In genomic region chr20:45972500-45973183, GRCh38 we compare ENCODE assay signal across 1 cellular context.
TF ChIP-seq lines count a peak whose summit lies in the region.

No MANE protein-coding gene starts in this region.

TF ChIP-seq in K562, 482 proteins besides CTCF, POLR2A, EP300 and RAD21 (continued from another document and continues in another):
- no peak for TF ChIP-seq CBFA2T3 (IDR thresholded peaks at IDR 0.05)
- no peak for TF ChIP-seq FOXP1 (CRISPR knock-in tag; IDR thresholded peaks at IDR 0.05)
- TF ChIP-seq ZNF184 (CRISPR knock-in tag; IDR thresholded peaks at IDR 0.05): no peak
- TF ChIP-seq GTF2E2 (tag; IDR thresholded peaks at IDR 0.05): peak; percentile 91; the same call in 1 of the 2 replicates
- peak; percentile 22; the same call in 1 of the 2 replicates for TF ChIP-seq TRIM28 (IDR thresholded peaks at IDR 0.05)
- TF ChIP-seq POLR3G (IDR thresholded peaks at IDR 0.05; ENCODE audit: extremely low read depth, insufficient read length, insufficient replicate concordance): no peak
- TF ChIP-seq COPS2 (conservative IDR thresholded peaks at IDR 0.05): no peak
- TF ChIP-seq PRPF4 (IDR thresholded peaks at IDR 0.05; ENCODE audit: insufficient read depth, low read depth, low read length, poor library complexity, severe bottlenecking): no peak
- no peak for TF ChIP-seq PTTG1 (tag; IDR thresholded peaks at IDR 0.05; ENCODE audit: low read depth)
- TF ChIP-seq MTA3 (IDR thresholded peaks at IDR 0.05; ENCODE audit: borderline replicate concordance): no peak
- no peak for TF ChIP-seq ZNF696 (CRISPR knock-in tag; conservative IDR thresholded peaks at IDR 0.05)
- peak; percentile 63; the same call in 1 of the 2 replicates for TF ChIP-seq PHF8 (IDR thresholded peaks at IDR 0.05; ENCODE audit: borderline replicate concordance, low read length)
- no peak for TF ChIP-seq CEBPZ (IDR thresholded peaks at IDR 0.05; ENCODE audit: borderline replicate concordance, low read depth, low read length)
- no peak for TF ChIP-seq RBM15 (IDR thresholded peaks at IDR 0.05; ENCODE audit: insufficient read depth, low read length)
- no peak for TF ChIP-seq SAFB2 (IDR thresholded peaks at IDR 0.05; ENCODE audit: borderline replicate concordance, low read depth, low read length, severe bottlenecking)
- TF ChIP-seq UBTF (IDR thresholded peaks at IDR 0.05; ENCODE audit: borderline replicate concordance in 1 of 2, low read depth in 2 of 2, low read length in 2 of 2): 0 out of 4 replicates have a peak, but pooled peaks of 1 of the 2 experiments have one; percentile 28
- no peak for TF ChIP-seq HOXB6 (CRISPR knock-in tag; IDR thresholded peaks at IDR 0.05; ENCODE audit: borderline replicate concordance)
- TF ChIP-seq, protein P1, sequence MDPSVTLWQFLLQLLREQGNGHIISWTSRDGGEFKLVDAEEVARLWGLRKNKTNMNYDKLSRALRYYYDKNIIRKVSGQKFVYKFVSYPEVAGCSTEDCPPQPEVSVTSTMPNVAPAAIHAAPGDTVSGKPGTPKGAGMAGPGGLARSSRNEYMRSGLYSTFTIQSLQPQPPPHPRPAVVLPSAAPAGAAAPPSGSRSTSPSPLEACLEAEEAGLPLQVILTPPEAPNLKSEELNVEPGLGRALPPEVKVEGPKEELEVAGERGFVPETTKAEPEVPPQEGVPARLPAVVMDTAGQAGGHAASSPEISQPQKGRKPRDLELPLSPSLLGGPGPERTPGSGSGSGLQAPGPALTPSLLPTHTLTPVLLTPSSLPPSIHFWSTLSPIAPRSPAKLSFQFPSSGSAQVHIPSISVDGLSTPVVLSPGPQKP (CRISPR knock-in tag; IDR thresholded peaks at IDR 0.05): no peak
- TF ChIP-seq CREB1 (IDR thresholded peaks at IDR 0.05): no peak
- no peak for TF ChIP-seq CREB1 (CRISPR knock-in tag; IDR thresholded peaks at IDR 0.05)
- no peak for TF ChIP-seq SRSF3 (IDR thresholded peaks at IDR 0.05; ENCODE audit: insufficient read depth, low read length)
- no peak for TF ChIP-seq HDAC3 (IDR thresholded peaks at IDR 0.05; ENCODE audit: borderline replicate concordance, partially characterized antibody)
- TF ChIP-seq RBM14 (IDR thresholded peaks at IDR 0.05; ENCODE audit: borderline replicate concordance, insufficient read depth, low read depth, low read length): no peak
- TF ChIP-seq ZNF253 (CRISPR knock-in tag; conservative IDR thresholded peaks at IDR 0.05): no peak
- TF ChIP-seq TCF7 (IDR thresholded peaks at IDR 0.05; ENCODE audit: borderline replicate concordance): no peak
- no peak for TF ChIP-seq MYC (IDR thresholded peaks at IDR 0.05; ENCODE audit: low read depth, low read length)
- TF ChIP-seq MYC (CRISPR knock-in tag; IDR thresholded peaks at IDR 0.05; ENCODE audit: borderline replicate concordance, low read depth): no peak
- TF ChIP-seq, protein P2, sequence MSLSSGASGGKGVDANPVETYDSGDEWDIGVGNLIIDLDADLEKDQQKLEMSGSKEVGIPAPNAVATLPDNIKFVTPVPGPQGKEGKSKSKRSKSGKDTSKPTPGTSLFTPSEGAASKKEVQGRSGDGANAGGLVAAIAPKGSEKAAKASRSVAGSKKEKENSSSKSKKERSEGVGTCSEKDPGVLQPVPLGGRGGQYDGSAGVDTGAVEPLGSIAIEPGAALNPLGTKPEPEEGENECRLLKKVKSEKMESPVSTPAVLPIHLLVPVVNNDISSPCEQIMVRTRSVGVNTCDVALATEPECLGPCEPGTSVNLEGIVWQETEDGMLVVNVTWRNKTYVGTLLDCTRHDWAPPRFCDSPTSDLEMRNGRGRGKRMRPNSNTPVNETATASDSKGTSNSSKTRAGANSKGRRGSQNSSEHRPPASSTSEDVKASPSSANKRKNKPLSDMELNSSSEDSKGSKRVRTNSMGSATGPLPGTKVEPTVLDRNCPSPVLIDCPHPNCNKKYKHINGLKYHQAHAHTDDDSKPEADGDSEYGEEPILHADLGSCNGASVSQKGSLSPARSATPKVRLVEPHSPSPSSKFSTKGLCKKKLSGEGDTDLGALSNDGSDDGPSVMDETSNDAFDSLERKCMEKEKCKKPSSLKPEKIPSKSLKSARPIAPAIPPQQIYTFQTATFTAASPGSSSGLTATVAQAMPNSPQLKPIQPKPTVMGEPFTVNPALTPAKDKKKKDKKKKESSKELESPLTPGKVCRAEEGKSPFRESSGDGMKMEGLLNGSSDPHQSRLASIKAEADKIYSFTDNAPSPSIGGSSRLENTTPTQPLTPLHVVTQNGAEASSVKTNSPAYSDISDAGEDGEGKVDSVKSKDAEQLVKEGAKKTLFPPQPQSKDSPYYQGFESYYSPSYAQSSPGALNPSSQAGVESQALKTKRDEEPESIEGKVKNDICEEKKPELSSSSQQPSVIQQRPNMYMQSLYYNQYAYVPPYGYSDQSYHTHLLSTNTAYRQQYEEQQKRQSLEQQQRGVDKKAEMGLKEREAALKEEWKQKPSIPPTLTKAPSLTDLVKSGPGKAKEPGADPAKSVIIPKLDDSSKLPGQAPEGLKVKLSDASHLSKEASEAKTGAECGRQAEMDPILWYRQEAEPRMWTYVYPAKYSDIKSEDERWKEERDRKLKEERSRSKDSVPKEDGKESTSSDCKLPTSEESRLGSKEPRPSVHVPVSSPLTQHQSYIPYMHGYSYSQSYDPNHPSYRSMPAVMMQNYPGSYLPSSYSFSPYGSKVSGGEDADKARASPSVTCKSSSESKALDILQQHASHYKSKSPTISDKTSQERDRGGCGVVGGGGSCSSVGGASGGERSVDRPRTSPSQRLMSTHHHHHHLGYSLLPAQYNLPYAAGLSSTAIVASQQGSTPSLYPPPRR (CRISPR knock-in tag; IDR thresholded peaks at IDR 0.05; ENCODE audit: borderline replicate concordance): no peak
- TF ChIP-seq, protein P3, sequence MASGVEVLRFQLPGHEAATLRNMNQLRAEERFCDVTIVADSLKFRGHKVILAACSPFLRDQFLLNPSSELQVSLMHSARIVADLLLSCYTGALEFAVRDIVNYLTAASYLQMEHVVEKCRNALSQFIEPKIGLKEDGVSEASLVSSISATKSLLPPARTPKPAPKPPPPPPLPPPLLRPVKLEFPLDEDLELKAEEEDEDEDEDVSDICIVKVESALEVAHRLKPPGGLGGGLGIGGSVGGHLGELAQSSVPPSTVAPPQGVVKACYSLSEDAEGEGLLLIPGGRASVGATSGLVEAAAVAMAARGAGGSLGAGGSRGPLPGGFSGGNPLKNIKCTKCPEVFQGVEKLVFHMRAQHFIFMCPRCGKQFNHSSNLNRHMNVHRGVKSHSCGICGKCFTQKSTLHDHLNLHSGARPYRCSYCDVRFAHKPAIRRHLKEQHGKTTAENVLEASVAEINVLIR (CRISPR knock-in tag; IDR thresholded peaks at IDR 0.05): no peak
- TF ChIP-seq ZNF707 (CRISPR knock-in tag; conservative IDR thresholded peaks at IDR 0.05): no peak
- TF ChIP-seq NONO (IDR thresholded peaks at IDR 0.05; ENCODE audit: low read depth in 2 of 2, low read length in 1 of 2): no peak; a peak in 1 of 4 replicates
- TF ChIP-seq ZNF785 (CRISPR knock-in tag; IDR thresholded peaks at IDR 0.05): no peak
- peak; percentile 75 for TF ChIP-seq TBP (optimal IDR thresholded peaks at IDR 0.05; ENCODE audit: low read depth, low read length)
- no peak for TF ChIP-seq ZNF699 (CRISPR knock-in tag; IDR thresholded peaks at IDR 0.05; ENCODE audit: insufficient replicate concordance)
- no peak for TF ChIP-seq KAT7 (CRISPR knock-in tag; IDR thresholded peaks at IDR 0.05; ENCODE audit: borderline replicate concordance)
- TF ChIP-seq, protein P4, sequence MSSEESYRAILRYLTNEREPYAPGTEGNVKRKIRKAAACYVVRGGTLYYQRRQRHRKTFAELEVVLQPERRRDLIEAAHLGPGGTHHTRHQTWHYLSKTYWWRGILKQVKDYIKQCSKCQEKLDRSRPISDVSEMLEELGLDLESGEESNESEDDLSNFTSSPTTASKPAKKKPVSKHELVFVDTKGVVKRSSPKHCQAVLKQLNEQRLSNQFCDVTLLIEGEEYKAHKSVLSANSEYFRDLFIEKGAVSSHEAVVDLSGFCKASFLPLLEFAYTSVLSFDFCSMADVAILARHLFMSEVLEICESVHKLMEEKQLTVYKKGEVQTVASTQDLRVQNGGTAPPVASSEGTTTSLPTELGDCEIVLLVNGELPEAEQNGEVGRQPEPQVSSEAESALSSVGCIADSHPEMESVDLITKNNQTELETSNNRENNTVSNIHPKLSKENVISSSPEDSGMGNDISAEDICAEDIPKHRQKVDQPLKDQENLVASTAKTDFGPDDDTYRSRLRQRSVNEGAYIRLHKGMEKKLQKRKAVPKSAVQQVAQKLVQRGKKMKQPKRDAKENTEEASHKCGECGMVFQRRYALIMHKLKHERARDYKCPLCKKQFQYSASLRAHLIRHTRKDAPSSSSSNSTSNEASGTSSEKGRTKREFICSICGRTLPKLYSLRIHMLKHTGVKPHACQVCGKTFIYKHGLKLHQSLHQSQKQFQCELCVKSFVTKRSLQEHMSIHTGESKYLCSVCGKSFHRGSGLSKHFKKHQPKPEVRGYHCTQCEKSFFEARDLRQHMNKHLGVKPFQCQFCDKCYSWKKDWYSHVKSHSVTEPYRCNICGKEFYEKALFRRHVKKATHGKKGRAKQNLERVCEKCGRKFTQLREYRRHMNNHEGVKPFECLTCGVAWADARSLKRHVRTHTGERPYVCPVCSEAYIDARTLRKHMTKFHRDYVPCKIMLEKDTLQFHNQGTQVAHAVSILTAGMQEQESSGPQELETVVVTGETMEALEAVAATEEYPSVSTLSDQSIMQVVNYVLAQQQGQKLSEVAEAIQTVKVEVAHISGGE (CRISPR knock-in tag; IDR thresholded peaks at IDR 0.05): no peak
- TF ChIP-seq STAT5B (CRISPR knock-in tag; IDR thresholded peaks at IDR 0.05): no peak
- TF ChIP-seq RFX1 (IDR thresholded peaks at IDR 0.05): no peak
- TF ChIP-seq POU5F1 (IDR thresholded peaks at IDR 0.05; ENCODE audit: borderline replicate concordance, low read depth, low read length, partially characterized antibody): no peak
- no peak for TF ChIP-seq KDM4B (IDR thresholded peaks at IDR 0.05; ENCODE audit: borderline replicate concordance in 2 of 2, low read depth in 1 of 2)
- 0 out of 2 replicates have a peak, but pooled peaks have one; percentile 7 for TF ChIP-seq TARDBP (IDR thresholded peaks at IDR 0.05)
- no peak for TF ChIP-seq MYBL2 (IDR thresholded peaks at IDR 0.05; ENCODE audit: low read depth)
- TF ChIP-seq MYBL2 (CRISPR knock-in tag; IDR thresholded peaks at IDR 0.05; ENCODE audit: borderline replicate concordance): no peak
- TF ChIP-seq, protein P5, sequence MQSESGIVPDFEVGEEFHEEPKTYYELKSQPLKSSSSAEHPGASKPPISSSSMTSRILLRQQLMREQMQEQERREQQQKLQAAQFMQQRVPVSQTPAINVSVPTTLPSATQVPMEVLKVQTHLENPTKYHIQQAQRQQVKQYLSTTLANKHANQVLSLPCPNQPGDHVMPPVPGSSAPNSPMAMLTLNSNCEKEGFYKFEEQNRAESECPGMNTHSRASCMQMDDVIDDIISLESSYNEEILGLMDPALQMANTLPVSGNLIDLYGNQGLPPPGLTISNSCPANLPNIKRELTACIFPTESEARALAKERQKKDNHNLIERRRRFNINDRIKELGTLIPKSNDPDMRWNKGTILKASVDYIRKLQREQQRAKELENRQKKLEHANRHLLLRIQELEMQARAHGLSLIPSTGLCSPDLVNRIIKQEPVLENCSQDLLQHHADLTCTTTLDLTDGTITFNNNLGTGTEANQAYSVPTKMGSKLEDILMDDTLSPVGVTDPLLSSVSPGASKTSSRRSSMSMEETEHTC (IDR thresholded peaks at IDR 0.05): no peak
- TF ChIP-seq MAFF (IDR thresholded peaks at IDR 0.05; ENCODE audit: low read length): peak; percentile 62; the same call in 1 of the 2 replicates
- no peak for TF ChIP-seq NFXL1 (CRISPR knock-in tag; IDR thresholded peaks at IDR 0.05)
- TF ChIP-seq KLF6 (CRISPR knock-in tag; IDR thresholded peaks at IDR 0.05; ENCODE audit: borderline replicate concordance): no peak
